Comparison of ENCODE assay signal across 12 cellular contexts in genomic region chr10:124306922-124307371, GRCh38.
DNase-seq lines count a peak whose midpoint lies in the region; ATAC-seq and TF ChIP-seq lines count a peak whose summit lies in the region.
"Had no signal": no experiment of that assay in that cellular context is flagged by ENCODE, and none has a peak within 500 bp of the region (broad histone marks: within the 10 kb centered on the region; RNA-seq: fewer than 3 reads in every experiment).

No MANE protein-coding gene starts in this region.

- H3K4ac ChIP-seq in IMR-90 (ENCODE audit: low read depth, low read length), result no peak overlapping the region

- H3K27me3 ChIP-seq in IMR-90 (ENCODE audit: control insufficient read depth, insufficient read depth, low read length), result no peaks in the 10 kb centered on the region
- no peaks in the 10 kb centered on the region for H3K27me3 ChIP-seq in right cardiac atrium (ENCODE audit: control insufficient read depth, insufficient read depth)
- no peaks in the 10 kb centered on the region for H3K27me3 ChIP-seq in CD4-positive, alpha-beta T cell (ENCODE audit: control insufficient read depth, insufficient read depth, low read length)

- no peaks in the 10 kb centered on the region for H3K9me1 ChIP-seq in IMR-90 (ENCODE audit: insufficient read depth, low read length)

- H4K20me1 ChIP-seq in IMR-90 (ENCODE audit: insufficient read depth, low read length), result no peaks in the 10 kb centered on the region

- no peaks in the 10 kb centered on the region for H3K36me3 ChIP-seq in IMR-90 (ENCODE audit: control insufficient read depth, insufficient read depth, low read length)

- dilution Hi-C loops in IMR-90 (cut with HindIII; ENCODE audit: low sequenced_read_pairs, unreplicated experiment), result no loop called here

- 42% methylated on average over 3 of the region's 4 CpGs; no CpG with 5 or more reads in 1 of the 2 experiments for WGBS in IMR-90 (ENCODE audit: extremely low coverage in 2 of 2, insufficient read length in 1 of 2), 2 experiments
- WGBS in right cardiac atrium, result 68% methylated on average over 4 of the region's 4 CpGs

- no peak overlapping the region for H3K23ac ChIP-seq in IMR-90 (ENCODE audit: low read depth, low read length)

- CTCF ChIA-PET in IMR-90 (lab: Yijun Ruan, JAX), result no interaction called here
- CTCF ChIA-PET in CD4-positive, alpha-beta T cell (lab: Charles Lee), result no interaction called here

- no TSS peak for BruUV-seq in IMR-90 (replicated peaks; lab: Mats Ljungman, UMichigan)

- no peak overlapping the region for H2AFZ ChIP-seq in IMR-90 (replicated peaks; ENCODE audit: low read length, poor library complexity)

- H3K56ac ChIP-seq in IMR-90 (ENCODE audit: extremely low read depth, insufficient read depth, low read length), result no peak overlapping the region

- no peak for DNase-seq in IMR-90
- DNase-seq in RPMI8226, result peak; percentile 32
- DNase-seq in right cardiac atrium, result no peak
- DNase-seq in sciatic nerve (ENCODE audit: low spot score), result no peak
- no peak for DNase-seq in CD4-positive, alpha-beta T cell
- no peak for DNase-seq in chondrocyte (ENCODE audit: low spot score)
- DNase-seq: activated T-cell treated with anti-CD3 and anti-CD28 coated beads, Interleukin-2, amount 50 U/mL, for 72 hours; NCI-H2171 treated with DMSO at 0.1 percent for 48 hours; SHP77 had no signal

- H3K27ac ChIP-seq in IMR-90 (ENCODE audit: insufficient read depth, low read length) (no peak overlapping the region), right cardiac atrium (ENCODE audit: low read length) (no peak overlapping the region)
- no peak overlapping the region for H3K27ac ChIP-seq in CD4-positive, alpha-beta T cell (ENCODE audit: low read depth, low read length)

- H3K79me1 ChIP-seq in IMR-90 (ENCODE audit: low read depth in 1 of 2, low read length in 2 of 2), result no peaks in the 10 kb centered on the region

- TF ChIP-seq CTCF in IMR-90 (conservative IDR thresholded peaks at IDR 0.05; ENCODE audit: low read depth, low read length) (no peak), chondrocyte (IDR thresholded peaks at IDR 0.05) (no peak)
- no peak for TF ChIP-seq CTCF in CD4-positive, alpha-beta T cell (IDR thresholded peaks at IDR 0.05)

- no peaks in the 10 kb centered on the region for H3K27me3 Mint-ChIP-seq in CD4-positive, alpha-beta T cell
- peaks cover 6% of the 10 kb centered on the region for H3K27me3 Mint-ChIP-seq in chondrocyte (ENCODE audit: low read depth)

- H3K4me1 Mint-ChIP-seq in CD4-positive, alpha-beta T cell (ENCODE audit: low read depth), result no peaks in the 10 kb centered on the region
- H3K4me1 Mint-ChIP-seq in chondrocyte (ENCODE audit: low read depth), result no peaks in the 10 kb centered on the region
- H3K4me1 Mint-ChIP-seq: WTC11 had no signal

- no peak overlapping the region for H3K4me2 ChIP-seq in IMR-90 (ENCODE audit: low read depth, low read length)

- H3K9me3 ChIP-seq in IMR-90 (ENCODE audit: control insufficient read depth, insufficient read depth, low read length), result peaks cover 20% of the 10 kb centered on the region
- H3K9me3 ChIP-seq in right cardiac atrium (ENCODE audit: control insufficient read depth, low read length), result no peaks in the 10 kb centered on the region
- H3K9me3 ChIP-seq in CD4-positive, alpha-beta T cell (ENCODE audit: control insufficient read depth, low read length), result no peaks in the 10 kb centered on the region

- H3K9ac ChIP-seq in IMR-90 (ENCODE audit: low read depth, low read length), result no peak overlapping the region

- H3K27ac Mint-ChIP-seq in CD4-positive, alpha-beta T cell, result no peak overlapping the region
- no peak overlapping the region for H3K27ac Mint-ChIP-seq in chondrocyte (ENCODE audit: unreplicated experiment)
- H3K27ac Mint-ChIP-seq: activated T-cell treated with anti-CD3 and anti-CD28 coated beads, Interleukin-2, amount 50 U/mL, for 72 hours; natural killer cell treated with Interleukin-12 subunit alpha and Interleukin-12 subunit beta and Interleukin-15 and Interleukin-18, amount 100 ng/mL, for 72 hours; WTC11 had no signal

- no peak for ATAC-seq in IMR-90 (ENCODE audit: low read depth)
- peak; percentile 45 to 61 for ATAC-seq in right cardiac atrium
- ATAC-seq in sciatic nerve, result peak; percentile 79
- ATAC-seq in CD4-positive, alpha-beta T cell (ENCODE audit: poor library complexity), result no peak
- ATAC-seq in GM19455 (IDR thresholded peaks at IDR 0.05; ENCODE audit: unreplicated experiment), result no peak
- ATAC-seq: natural killer cell treated with Interleukin-12 subunit alpha and Interleukin-12 subunit beta and Interleukin-15 and Interleukin-18, amount 100 ng/mL, for 72 hours; WTC11 had no signal

- H3K14ac ChIP-seq in IMR-90 (replicated peaks; ENCODE audit: low read depth, low read length), result no peak overlapping the region

- no peak overlapping the region for H2AK5ac ChIP-seq in IMR-90 (ENCODE audit: low read depth, low read length)

- H2BK20ac ChIP-seq in IMR-90 (ENCODE audit: low read depth, low read length), result no peak overlapping the region

- H3K36me3 Mint-ChIP-seq in CD4-positive, alpha-beta T cell (ENCODE audit: low read depth), result no peaks in the 10 kb centered on the region
- peaks cover 4% of the 10 kb centered on the region for H3K36me3 Mint-ChIP-seq in chondrocyte (ENCODE audit: low read depth)
- H3K36me3 Mint-ChIP-seq: natural killer cell treated with Interleukin-12 subunit alpha and Interleukin-12 subunit beta and Interleukin-15 and Interleukin-18, amount 100 ng/mL, for 72 hours; WTC11 had no signal

- no peak overlapping the region for H4K5ac ChIP-seq in IMR-90 (ENCODE audit: low read depth, low read length)

- no peak for TF ChIP-seq POLR2A in IMR-90 (IDR thresholded peaks at IDR 0.05; ENCODE audit: low read depth, low read length)

- in situ Hi-C loops in IMR-90 (cut with MboI; ENCODE audit: low sequenced_read_pairs), result no loop called here

- no peak overlapping the region for H4K91ac ChIP-seq in IMR-90 (ENCODE audit: insufficient read depth, low read depth, low read length)

- H3K9me3 Mint-ChIP-seq in CD4-positive, alpha-beta T cell, result no peaks in the 10 kb centered on the region
- H3K9me3 Mint-ChIP-seq in chondrocyte (ENCODE audit: low read depth), result no peaks in the 10 kb centered on the region
- H3K9me3 Mint-ChIP-seq: activated T-cell treated with anti-CD3 and anti-CD28 coated beads, Interleukin-2, amount 50 U/mL, for 72 hours; natural killer cell treated with Interleukin-12 subunit alpha and Interleukin-12 subunit beta and Interleukin-15 and Interleukin-18, amount 100 ng/mL, for 72 hours had no signal

- H2BK5ac ChIP-seq in IMR-90 (ENCODE audit: low read depth, low read length, poor library complexity, severe bottlenecking), result no peak overlapping the region

- H3K4me3 Mint-ChIP-seq in CD4-positive, alpha-beta T cell, result no peak overlapping the region
- no peak overlapping the region for H3K4me3 Mint-ChIP-seq in chondrocyte (ENCODE audit: unreplicated experiment)
- H3K4me3 Mint-ChIP-seq: activated T-cell treated with anti-CD3 and anti-CD28 coated beads, Interleukin-2, amount 50 U/mL, for 72 hours; natural killer cell treated with Interleukin-12 subunit alpha and Interleukin-12 subunit beta and Interleukin-15 and Interleukin-18, amount 100 ng/mL, for 72 hours; WTC11 had no signal

- no peak overlapping the region for H4K8ac ChIP-seq in IMR-90 (ENCODE audit: low read depth in 2 of 2, low read length in 2 of 2)

- H3K4me1 ChIP-seq in IMR-90 (ENCODE audit: control insufficient read depth, insufficient read depth, low read length) (no peaks in the 10 kb centered on the region), right cardiac atrium (ENCODE audit: control insufficient read depth, insufficient read depth, low read length) (no peaks in the 10 kb centered on the region)

- no peak overlapping the region for H2BK15ac ChIP-seq in IMR-90 (ENCODE audit: low read depth, low read length)

- no peak overlapping the region for H2BK120ac ChIP-seq in IMR-90 (ENCODE audit: low read depth, low read length)

- H3K4me3 ChIP-seq in IMR-90 (ENCODE audit: insufficient read depth, low read depth, low read length) (no peak overlapping the region), right cardiac atrium (ENCODE audit: low read length) (no peak overlapping the region)

- H2AK9ac ChIP-seq in IMR-90 (replicated peaks; ENCODE audit: low read depth, low read length, poor library complexity), result peak overlapping the region; percentile 65

- intact Hi-C loops in IMR-90 (cut with micrococcal nuclease), result no loop called here
- intact Hi-C loops in right cardiac atrium (cut with DNase I), result no loop called here
- intact Hi-C loops in sciatic nerve (cut with DNase I), result no loop called here
- intact Hi-C loops in CD4-positive, alpha-beta T cell (cut with DNase I, micrococcal nuclease), result no loop called here

- no peak for TF ChIP-seq RAD21 in IMR-90 (IDR thresholded peaks at IDR 0.05; ENCODE audit: low read length)

- POLR2A ChIA-PET in IMR-90 (lab: Charles Lee; ENCODE audit: unreplicated experiment), result no interaction called here
- POLR2A ChIA-PET in CD4-positive, alpha-beta T cell (lab: Charles Lee), result no interaction called here

- H3K18ac ChIP-seq in IMR-90 (ENCODE audit: low read depth, low read length), result no peak overlapping the region

TF ChIP-seq in IMR-90, 13 proteins besides CTCF, POLR2A, EP300 and RAD21 (continues in another document):
- TF ChIP-seq MXI1 (IDR thresholded peaks at IDR 0.05; ENCODE audit: borderline replicate concordance, low read depth, low read length) (no peak), FOS (IDR thresholded peaks at IDR 0.05; ENCODE audit: low read depth, low read length) (no peak), CHD1 (IDR thresholded peaks at IDR 0.05; ENCODE audit: low read depth, low read length) (no peak), MAZ (IDR thresholded peaks at IDR 0.05; ENCODE audit: borderline replicate concordance, low read depth, low read length) (no peak), CEBPB (IDR thresholded peaks at IDR 0.05; ENCODE audit: low read depth, low read length) (no peak), USF2 (IDR thresholded peaks at IDR 0.05; ENCODE audit: low read depth, low read length) (no peak), RFX5 (IDR thresholded peaks at IDR 0.05; ENCODE audit: low read depth, low read length) (no peak), RCOR1 (IDR thresholded peaks at IDR 0.05; ENCODE audit: insufficient replicate concordance, low read length) (no peak), MAFK (IDR thresholded peaks at IDR 0.05; ENCODE audit: low read depth, low read length) (no peak)

Comparison
In these comparisons a context has a peak if more than half of its experiments do, and no peak if none do; other contexts are left out.
1. ATAC-seq: peak in right cardiac atrium (2 of 2) and sciatic nerve (single experiment); none in IMR-90 (single experiment), CD4-positive, alpha-beta T cell (single experiment) and GM19455 (single experiment).